ENCODE assay signal across 15 cellular contexts in the genomic region with DNA sequence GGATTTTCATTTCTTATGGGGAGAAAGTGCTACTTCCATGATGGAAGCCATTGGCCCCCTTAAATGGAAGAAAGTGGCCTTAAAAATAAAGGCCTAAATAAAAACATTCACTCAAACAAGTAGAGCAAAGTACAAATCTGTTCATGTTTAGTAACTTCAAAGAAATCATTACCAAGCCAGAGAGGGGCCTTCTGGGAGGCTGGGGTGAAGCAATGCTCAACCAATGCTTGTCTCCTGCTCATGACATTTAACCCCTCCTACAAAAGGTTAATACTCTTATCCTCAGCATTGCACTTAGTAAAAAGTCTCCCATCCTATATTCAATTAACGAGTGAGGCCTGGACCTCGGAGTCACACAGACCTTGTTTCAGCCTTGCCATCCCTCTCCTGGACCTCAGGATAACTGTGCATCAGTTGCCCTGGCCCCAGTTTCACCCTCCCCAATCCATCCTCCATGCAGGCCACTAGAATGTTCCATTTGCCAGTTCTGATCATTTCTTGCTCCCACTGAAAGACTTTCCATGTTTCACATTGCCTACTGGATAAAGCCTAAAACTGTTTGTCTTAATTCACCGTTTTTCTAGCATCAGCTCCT. TPM values are rescaled to one million over a fixed set of nuclear protein-coding genes. Genes with fewer than 3 reads are reported as not detected.
DNase-seq lines count a peak whose midpoint lies in the region; ATAC-seq and TF ChIP-seq lines count a peak whose summit lies in the region.
"Had no signal": no experiment of that assay in that cellular context is flagged by ENCODE, and none has a peak within 500 bp of the region (broad histone marks: within the 10 kb centered on the region; RNA-seq: fewer than 3 reads in every experiment).

No MANE protein-coding gene starts in this region.

- no peaks in the 10 kb centered on the region for H3K9me3 ChIP-seq in hepatocyte (ENCODE audit: low read depth)
- H3K9me3 ChIP-seq in osteoblast (ENCODE audit: low read depth, low read length) = no peaks in the 10 kb centered on the region
- H3K9me3 ChIP-seq: A549, Caco-2, HAP-1 had no signal

- H3K79me2 ChIP-seq in hepatocyte (no peaks in the 10 kb centered on the region), osteoblast (ENCODE audit: insufficient read depth, low read length) (no peaks in the 10 kb centered on the region)

- H3K9me2 ChIP-seq in hepatocyte (replicated peaks; ENCODE audit: insufficient read depth) = no peaks in the 10 kb centered on the region

- H2AFZ ChIP-seq in hepatocyte = no peak overlapping the region
- no peak overlapping the region for H2AFZ ChIP-seq in osteoblast (ENCODE audit: low read length)

- no peak for ATAC-seq in HG03097 (IDR thresholded peaks at IDR 0.05; ENCODE audit: low FRiP score, unreplicated experiment)
- ATAC-seq in activated CD4-positive, CD25-positive, alpha-beta regulatory T cell treated with anti-CD3 and anti-CD28 coated beads, Interleukin-2, amount 50 U/mL, for 24 hours = no peak
- ATAC-seq: A549 had no signal

- TF ChIP-seq CTCF in VCaP (conservative IDR thresholded peaks at IDR 0.05) (no peak), hepatocyte (IDR thresholded peaks at IDR 0.05; ENCODE audit: poor library complexity) (no peak), osteoblast (IDR thresholded peaks at IDR 0.05; ENCODE audit: extremely low read depth, low read depth, low read length) (no peak)

- peak overlapping the region; percentile 60 for H3K27ac ChIP-seq in VCaP
- H3K27ac ChIP-seq in hepatocyte = peak overlapping the region; percentile 16
- H3K27ac ChIP-seq in osteoblast (ENCODE audit: low read depth, low read length) = no peak overlapping the region
- H3K27ac ChIP-seq: 22Rv1, A549, C4-2B had no signal

- peak; percentile 31 for DNase-seq in NCI-H82 (lab: John Stamatoyannopoulos, UW)
- no peak for DNase-seq in NCI-H82 treated with DMSO at 0.1 percent for 48 hours (lab: John Stamatoyannopoulos, UW; ENCODE audit: unreplicated experiment)
- DNase-seq in hepatocyte (ENCODE audit: low spot score) = no peak
- DNase-seq in mesenteric fat pad (ENCODE audit: low spot score) = peak; percentile 5
- no peak for DNase-seq in osteoblast (ENCODE audit: insufficient read length, low spot score, missing footprints)
- DNase-seq: AML-193; Caco-2; CD4-positive, alpha-beta T cell had no signal

- H3K27me3 ChIP-seq in hepatocyte = no peaks in the 10 kb centered on the region
- peaks cover 7% of the 10 kb centered on the region for H3K27me3 ChIP-seq in osteoblast (ENCODE audit: insufficient read depth, low read length)

- H3K4me3 ChIP-seq in hepatocyte = no peak overlapping the region
- no peak overlapping the region for H3K4me3 ChIP-seq in osteoblast (ENCODE audit: insufficient read depth, low read length)
- H3K4me3 ChIP-seq: A549, HAP-1 had no signal

- H4K20me1 ChIP-seq in hepatocyte (ENCODE audit: insufficient read depth, poor library complexity, severe bottlenecking) (no peaks in the 10 kb centered on the region), osteoblast (ENCODE audit: insufficient read depth, low read length) (no peaks in the 10 kb centered on the region)

- whole genome bisulfite sequencing in hepatocyte (ENCODE audit: low lambda C conversion rate, missing lambda C conversion rate) = 87% methylated on average over 3 of the region's 3 CpGs

- H3K4me2 ChIP-seq in hepatocyte (no peak overlapping the region), osteoblast (ENCODE audit: insufficient read depth, low read length) (no peak overlapping the region)
- H3K4me2 ChIP-seq: A549 had no signal

- peaks cover 13% of the 10 kb centered on the region for H3K4me1 ChIP-seq in hepatocyte (ENCODE audit: insufficient read depth)
- H3K4me1 ChIP-seq in osteoblast (ENCODE audit: insufficient read depth, low read length) = peaks cover 8% of the 10 kb centered on the region
- H3K4me1 ChIP-seq: A549, Caco-2 had no signal

- no peaks in the 10 kb centered on the region for H3K36me3 ChIP-seq in hepatocyte (replicated peaks; ENCODE audit: insufficient read depth, low read depth)
- H3K36me3 ChIP-seq in osteoblast (ENCODE audit: insufficient read depth, low read length) = no peaks in the 10 kb centered on the region
- H3K36me3 ChIP-seq: HAP-1 had no signal

RNA-seq across cellular contexts. Expression of a gene that starts 36.9 kb away (rescaled TPM):
- total RNA-seq in hepatocyte = 40.5 and 45.8 TPM in 2 replicates
- polyA plus RNA-seq in hepatocyte = 21.5 and 30.9 TPM in 2 replicates
- 26.3 TPM for total RNA-seq in mesenteric fat pad
- total RNA-seq in osteoblast = 38.0 and 38.6 TPM in 2 replicates

Comparison
In these comparisons a context has a peak if more than half of its experiments do, and no peak if none do; other contexts are left out.
1. DNase-seq: peak in NCI-H82 (single experiment) and mesenteric fat pad (single experiment); none in NCI-H82 treated with DMSO at 0.1 percent for 48 hours (single experiment), hepatocyte (single experiment) and osteoblast (single experiment).